In the genomic region with DNA sequence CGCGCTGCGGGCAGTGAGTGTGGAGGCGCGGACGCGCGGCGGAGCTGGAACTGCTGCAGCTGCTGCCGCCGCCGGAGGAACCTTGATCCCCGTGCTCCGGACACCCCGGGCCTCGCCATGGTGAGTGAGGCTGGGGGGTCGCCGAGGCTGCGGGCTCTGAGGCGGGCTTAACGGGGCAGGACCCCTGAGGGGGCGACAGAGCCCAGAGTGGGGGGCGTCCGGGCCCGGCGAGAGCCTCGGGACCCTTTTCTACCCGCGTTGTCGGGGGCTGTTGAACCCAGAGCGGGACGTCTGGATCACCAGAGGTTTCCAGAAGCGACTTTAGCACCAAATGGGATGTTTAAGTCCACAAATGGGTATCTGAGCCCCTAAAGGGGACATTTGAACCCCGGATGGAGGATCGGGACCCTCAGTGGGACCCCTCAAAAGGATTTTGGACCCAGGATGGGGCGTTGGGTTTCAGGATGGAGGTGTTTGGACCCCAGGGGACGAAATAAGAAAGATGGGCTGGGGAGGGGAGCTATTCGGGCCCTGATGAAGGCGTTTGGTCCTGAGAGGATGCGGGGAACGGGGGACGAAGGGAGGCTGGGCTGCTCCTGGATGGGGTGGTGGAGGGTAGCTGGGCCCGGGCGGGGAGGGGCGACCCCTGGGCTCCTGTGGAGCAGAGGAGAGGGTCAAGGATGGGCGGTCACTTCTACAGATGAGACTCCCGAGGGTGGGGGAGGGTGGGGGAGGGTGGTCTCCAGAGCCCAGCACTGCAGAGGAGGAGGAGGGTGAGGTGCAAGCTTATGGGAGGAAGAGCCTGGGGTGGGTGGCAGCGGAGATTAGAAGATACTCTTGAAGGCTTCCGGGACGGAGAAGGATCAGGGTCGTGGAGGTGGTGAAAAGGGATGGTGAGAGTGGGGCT, we compare ENCODE assay signal across 1 cellular context.
A peak's percentile ranks its signal among the peaks of the same experiment; 100 is the strongest.
TF ChIP-seq lines count a peak whose summit lies in the region.

CALM3 (plus strand) TSS at position 13 of the 907 bp plus-strand sequence; CDS start at position 118, 105 bp downstream.

TF ChIP-seq in K562, 482 proteins besides CTCF, POLR2A, EP300 and RAD21 (continues in another document):
- TF ChIP-seq JUN (IDR thresholded peaks at IDR 0.05; ENCODE audit: borderline replicate concordance, low read depth, low read length) = no peak
- 0 out of 2 replicates have a peak, but pooled peaks have one; percentile 12 for TF ChIP-seq JUN (CRISPR knock-in tag; IDR thresholded peaks at IDR 0.05; ENCODE audit: borderline replicate concordance)
- 0 out of 2 replicates have a peak, but pooled peaks have one; percentile 20 for TF ChIP-seq ZNF511 (CRISPR knock-in tag; IDR thresholded peaks at IDR 0.05)
- TF ChIP-seq NFIC (IDR thresholded peaks at IDR 0.05) = no peak
- no peak for TF ChIP-seq BMI1 (IDR thresholded peaks at IDR 0.05; ENCODE audit: low read length)
- no peak for TF ChIP-seq NR4A1 (CRISPR knock-in tag; IDR thresholded peaks at IDR 0.05)
- no peak for TF ChIP-seq NR4A1 (tag; IDR thresholded peaks at IDR 0.05)
- peak; percentile 73 for TF ChIP-seq KDM5B (IDR thresholded peaks at IDR 0.05; ENCODE audit: insufficient replicate concordance, low read depth, low read length)
- TF ChIP-seq ZFX (CRISPR knock-in tag; IDR thresholded peaks at IDR 0.05) = peak; percentile 1; the same call in 1 of the 2 replicates
- TF ChIP-seq SIN3A (IDR thresholded peaks at IDR 0.05; ENCODE audit: borderline replicate concordance in 2 of 2, control insufficient read depth in 1 of 2, low read depth in 2 of 2, low read length in 2 of 2) = peak in 1 of 2 experiments; percentile 86; a peak in 1 of 4 replicates
- TF ChIP-seq, protein P1, sequence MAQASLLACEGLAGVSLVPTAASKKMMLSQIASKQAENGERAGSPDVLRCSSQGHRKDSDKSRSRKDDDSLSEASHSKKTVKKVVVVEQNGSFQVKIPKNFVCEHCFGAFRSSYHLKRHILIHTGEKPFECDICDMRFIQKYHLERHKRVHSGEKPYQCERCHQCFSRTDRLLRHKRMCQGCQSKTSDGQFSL (CRISPR knock-in tag; IDR thresholded peaks at IDR 0.05) = 0 out of 2 replicates have a peak, but pooled peaks have one; percentile 8
- TF ChIP-seq, protein P1 (tag; IDR thresholded peaks at IDR 0.05) = 0 out of 4 replicates have a peak, but pooled peaks of 1 of the 2 experiments have one; percentile 38
- peak in 1 of 3 experiments; percentile 43 for TF ChIP-seq YY1 (IDR thresholded peaks at IDR 0.05; ENCODE audit: borderline replicate concordance in 1 of 3, control insufficient read depth in 1 of 3, extremely low read depth in 1 of 3, insufficient read depth in 3 of 3, insufficient read length in 1 of 3, insufficient replicate concordance in 2 of 3, low read depth in 1 of 3, low read length in 2 of 3)
- no peak for TF ChIP-seq CC2D1A (IDR thresholded peaks at IDR 0.05)
- no peak for TF ChIP-seq HIVEP1 (CRISPR knock-in tag; IDR thresholded peaks at IDR 0.05)
- TF ChIP-seq HDAC1 (IDR thresholded peaks at IDR 0.05) = 0 out of 4 replicates have a peak, but pooled peaks of 1 of the 2 experiments have one; percentile 27
- TF ChIP-seq NFRKB (IDR thresholded peaks at IDR 0.05; ENCODE audit: low read depth) = no peak
- TF ChIP-seq PRPF4 (IDR thresholded peaks at IDR 0.05; ENCODE audit: insufficient read depth, low read depth, low read length, poor library complexity, severe bottlenecking) = no peak
- TF ChIP-seq MAFG (tag; conservative IDR thresholded peaks at IDR 0.05) = no peak
- no peak for TF ChIP-seq ZNF41 (CRISPR knock-in tag; conservative IDR thresholded peaks at IDR 0.05)
- TF ChIP-seq, protein P2, sequence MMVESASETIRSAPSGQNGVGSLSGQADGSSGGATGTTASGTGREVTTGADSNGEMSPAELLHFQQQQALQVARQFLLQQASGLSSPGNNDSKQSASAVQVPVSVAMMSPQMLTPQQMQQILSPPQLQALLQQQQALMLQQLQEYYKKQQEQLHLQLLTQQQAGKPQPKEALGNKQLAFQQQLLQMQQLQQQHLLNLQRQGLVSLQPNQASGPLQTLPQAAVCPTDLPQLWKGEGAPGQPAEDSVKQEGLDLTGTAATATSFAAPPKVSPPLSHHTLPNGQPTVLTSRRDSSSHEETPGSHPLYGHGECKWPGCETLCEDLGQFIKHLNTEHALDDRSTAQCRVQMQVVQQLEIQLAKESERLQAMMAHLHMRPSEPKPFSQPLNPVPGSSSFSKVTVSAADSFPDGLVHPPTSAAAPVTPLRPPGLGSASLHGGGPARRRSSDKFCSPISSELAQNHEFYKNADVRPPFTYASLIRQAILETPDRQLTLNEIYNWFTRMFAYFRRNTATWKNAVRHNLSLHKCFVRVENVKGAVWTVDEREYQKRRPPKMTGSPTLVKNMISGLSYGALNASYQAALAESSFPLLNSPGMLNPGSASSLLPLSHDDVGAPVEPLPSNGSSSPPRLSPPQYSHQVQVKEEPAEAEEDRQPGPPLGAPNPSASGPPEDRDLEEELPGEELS (CRISPR knock-in tag; IDR thresholded peaks at IDR 0.05; ENCODE audit: borderline replicate concordance) = 0 out of 2 replicates have a peak, but pooled peaks have one; percentile 4
- 0 out of 2 replicates have a peak, but pooled peaks have one; percentile 26 for TF ChIP-seq ARID1B (IDR thresholded peaks at IDR 0.05)
- TF ChIP-seq ZBTB7A (IDR thresholded peaks at IDR 0.05; ENCODE audit: borderline replicate concordance, control insufficient read depth, low read depth, low read length) = peak; percentile 52; the same call in 1 of the 2 replicates
- TF ChIP-seq ZNF143 (CRISPR knock-in tag; IDR thresholded peaks at IDR 0.05) = no peak
- 0 out of 2 replicates have a peak, but pooled peaks have one; percentile 41 for TF ChIP-seq ETS1 (conservative IDR thresholded peaks at IDR 0.05; ENCODE audit: control insufficient read depth, low read depth, low read length)
- TF ChIP-seq U2AF1 (optimal IDR thresholded peaks at IDR 0.05; ENCODE audit: low read depth, low read length) = peak; percentile 12
- TF ChIP-seq, protein P3, sequence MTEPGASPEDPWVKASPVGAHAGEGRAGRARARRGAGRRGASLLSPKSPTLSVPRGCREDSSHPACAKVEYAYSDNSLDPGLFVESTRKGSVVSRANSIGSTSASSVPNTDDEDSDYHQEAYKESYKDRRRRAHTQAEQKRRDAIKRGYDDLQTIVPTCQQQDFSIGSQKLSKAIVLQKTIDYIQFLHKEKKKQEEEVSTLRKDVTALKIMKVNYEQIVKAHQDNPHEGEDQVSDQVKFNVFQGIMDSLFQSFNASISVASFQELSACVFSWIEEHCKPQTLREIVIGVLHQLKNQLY (CRISPR knock-in tag; conservative IDR thresholded peaks at IDR 0.05) = no peak
- peak; percentile 55 for TF ChIP-seq TAF1 (IDR thresholded peaks at IDR 0.05; ENCODE audit: control insufficient read depth, extremely low read depth, insufficient read depth, low read length, severe bottlenecking)
- no peak for TF ChIP-seq TEAD4 (IDR thresholded peaks at IDR 0.05; ENCODE audit: low read length)
- TF ChIP-seq TEAD4 (CRISPR knock-in tag; IDR thresholded peaks at IDR 0.05; ENCODE audit: borderline replicate concordance) = peak; percentile 71; the same call in 1 of the 2 replicates
- peak; percentile 59; the same call in 1 of the 2 replicates for TF ChIP-seq TFAP4 (CRISPR knock-in tag; IDR thresholded peaks at IDR 0.05; ENCODE audit: borderline replicate concordance)
- no peak for TF ChIP-seq ZNF707 (CRISPR knock-in tag; conservative IDR thresholded peaks at IDR 0.05)
- no peak for TF ChIP-seq SRSF1 (IDR thresholded peaks at IDR 0.05; ENCODE audit: low read depth, low read length)
- TF ChIP-seq, protein P4, sequence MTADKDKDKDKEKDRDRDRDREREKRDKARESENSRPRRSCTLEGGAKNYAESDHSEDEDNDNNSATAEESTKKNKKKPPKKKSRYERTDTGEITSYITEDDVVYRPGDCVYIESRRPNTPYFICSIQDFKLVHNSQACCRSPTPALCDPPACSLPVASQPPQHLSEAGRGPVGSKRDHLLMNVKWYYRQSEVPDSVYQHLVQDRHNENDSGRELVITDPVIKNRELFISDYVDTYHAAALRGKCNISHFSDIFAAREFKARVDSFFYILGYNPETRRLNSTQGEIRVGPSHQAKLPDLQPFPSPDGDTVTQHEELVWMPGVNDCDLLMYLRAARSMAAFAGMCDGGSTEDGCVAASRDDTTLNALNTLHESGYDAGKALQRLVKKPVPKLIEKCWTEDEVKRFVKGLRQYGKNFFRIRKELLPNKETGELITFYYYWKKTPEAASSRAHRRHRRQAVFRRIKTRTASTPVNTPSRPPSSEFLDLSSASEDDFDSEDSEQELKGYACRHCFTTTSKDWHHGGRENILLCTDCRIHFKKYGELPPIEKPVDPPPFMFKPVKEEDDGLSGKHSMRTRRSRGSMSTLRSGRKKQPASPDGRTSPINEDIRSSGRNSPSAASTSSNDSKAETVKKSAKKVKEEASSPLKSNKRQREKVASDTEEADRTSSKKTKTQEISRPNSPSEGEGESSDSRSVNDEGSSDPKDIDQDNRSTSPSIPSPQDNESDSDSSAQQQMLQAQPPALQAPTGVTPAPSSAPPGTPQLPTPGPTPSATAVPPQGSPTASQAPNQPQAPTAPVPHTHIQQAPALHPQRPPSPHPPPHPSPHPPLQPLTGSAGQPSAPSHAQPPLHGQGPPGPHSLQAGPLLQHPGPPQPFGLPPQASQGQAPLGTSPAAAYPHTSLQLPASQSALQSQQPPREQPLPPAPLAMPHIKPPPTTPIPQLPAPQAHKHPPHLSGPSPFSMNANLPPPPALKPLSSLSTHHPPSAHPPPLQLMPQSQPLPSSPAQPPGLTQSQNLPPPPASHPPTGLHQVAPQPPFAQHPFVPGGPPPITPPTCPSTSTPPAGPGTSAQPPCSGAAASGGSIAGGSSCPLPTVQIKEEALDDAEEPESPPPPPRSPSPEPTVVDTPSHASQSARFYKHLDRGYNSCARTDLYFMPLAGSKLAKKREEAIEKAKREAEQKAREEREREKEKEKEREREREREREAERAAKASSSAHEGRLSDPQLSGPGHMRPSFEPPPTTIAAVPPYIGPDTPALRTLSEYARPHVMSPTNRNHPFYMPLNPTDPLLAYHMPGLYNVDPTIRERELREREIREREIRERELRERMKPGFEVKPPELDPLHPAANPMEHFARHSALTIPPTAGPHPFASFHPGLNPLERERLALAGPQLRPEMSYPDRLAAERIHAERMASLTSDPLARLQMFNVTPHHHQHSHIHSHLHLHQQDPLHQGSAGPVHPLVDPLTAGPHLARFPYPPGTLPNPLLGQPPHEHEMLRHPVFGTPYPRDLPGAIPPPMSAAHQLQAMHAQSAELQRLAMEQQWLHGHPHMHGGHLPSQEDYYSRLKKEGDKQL (CRISPR knock-in tag; IDR thresholded peaks at IDR 0.05; ENCODE audit: borderline replicate concordance) = no peak
- TF ChIP-seq SUPT5H (IDR thresholded peaks at IDR 0.05) = peak; percentile 68
- no peak for TF ChIP-seq CBFB (CRISPR knock-in tag; IDR thresholded peaks at IDR 0.05)
- 0 out of 2 replicates have a peak, but pooled peaks have one; percentile 71 for TF ChIP-seq FOXO4 (CRISPR knock-in tag; IDR thresholded peaks at IDR 0.05)
- 0 out of 4 replicates have a peak, but pooled peaks of 1 of the 2 experiments have one; percentile 8 for TF ChIP-seq KDM1A (IDR thresholded peaks at IDR 0.05)
- TF ChIP-seq ZNF589 (CRISPR knock-in tag; IDR thresholded peaks at IDR 0.05; ENCODE audit: low read depth) = no peak
- TF ChIP-seq POLR2G (IDR thresholded peaks at IDR 0.05; ENCODE audit: low read depth, low read length) = peak; percentile 93
- TF ChIP-seq SIRT6 (IDR thresholded peaks at IDR 0.05; ENCODE audit: low read depth, low read length) = no peak
- no peak for TF ChIP-seq MYC (IDR thresholded peaks at IDR 0.05; ENCODE audit: low read depth, low read length)
- 0 out of 2 replicates have a peak, but pooled peaks have one; percentile 20 for TF ChIP-seq MYC (CRISPR knock-in tag; IDR thresholded peaks at IDR 0.05; ENCODE audit: borderline replicate concordance, low read depth)
- TF ChIP-seq STAG1 (CRISPR knock-in tag; IDR thresholded peaks at IDR 0.05; ENCODE audit: borderline replicate concordance) = 0 out of 2 replicates have a peak, but pooled peaks have one; percentile 34
- TF ChIP-seq DACH1 (IDR thresholded peaks at IDR 0.05; ENCODE audit: partially characterized antibody) = no peak
- TF ChIP-seq ZNF764 (CRISPR knock-in tag; IDR thresholded peaks at IDR 0.05; ENCODE audit: low read depth) = no peak
- TF ChIP-seq, protein P5, sequence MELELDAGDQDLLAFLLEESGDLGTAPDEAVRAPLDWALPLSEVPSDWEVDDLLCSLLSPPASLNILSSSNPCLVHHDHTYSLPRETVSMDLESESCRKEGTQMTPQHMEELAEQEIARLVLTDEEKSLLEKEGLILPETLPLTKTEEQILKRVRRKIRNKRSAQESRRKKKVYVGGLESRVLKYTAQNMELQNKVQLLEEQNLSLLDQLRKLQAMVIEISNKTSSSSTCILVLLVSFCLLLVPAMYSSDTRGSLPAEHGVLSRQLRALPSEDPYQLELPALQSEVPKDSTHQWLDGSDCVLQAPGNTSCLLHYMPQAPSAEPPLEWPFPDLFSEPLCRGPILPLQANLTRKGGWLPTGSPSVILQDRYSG (tag; conservative IDR thresholded peaks at IDR 0.05; ENCODE audit: low read depth) = no peak
